ENCODE assay signal across 1 cellular context in genomic region chr1:32186491-32186890, GRCh38.
TF ChIP-seq lines count a peak whose summit lies in the region.

No MANE protein-coding gene starts in this region.

TF ChIP-seq in GM23338, 12 proteins besides CTCF, POLR2A, EP300 and RAD21 (continued from another document):
- TF ChIP-seq REST (IDR thresholded peaks at IDR 0.05; ENCODE audit: unreplicated experiment), result no peak
- TF ChIP-seq EZH2 (IDR thresholded peaks at IDR 0.05; ENCODE audit: low read depth, unreplicated experiment), result no peak
- no peak for TF ChIP-seq CREB1 (CRISPR knock-in tag; IDR thresholded peaks at IDR 0.05; ENCODE audit: low read depth)
- no peak for TF ChIP-seq ETS1 (IDR thresholded peaks at IDR 0.05)
- no peak for TF ChIP-seq ZNF462 (CRISPR knock-in tag; IDR thresholded peaks at IDR 0.05)
- TF ChIP-seq ZNF331 (CRISPR knock-in tag; IDR thresholded peaks at IDR 0.05; ENCODE audit: low read depth), result no peak
- no peak for TF ChIP-seq EZH2phosphoT487 (IDR thresholded peaks at IDR 0.05; ENCODE audit: unreplicated experiment)
- no peak for TF ChIP-seq STAT1 (IDR thresholded peaks at IDR 0.05; ENCODE audit: unreplicated experiment)
- no peak for TF ChIP-seq NANOG (IDR thresholded peaks at IDR 0.05; ENCODE audit: borderline replicate concordance)
- TF ChIP-seq ZNF114 (CRISPR knock-in tag; IDR thresholded peaks at IDR 0.05), result no peak
